1 cellular context compared by ENCODE assay signal in genomic region chrX:36462142-36462541, GRCh38.
TF ChIP-seq lines count a peak whose summit lies in the region.

No MANE protein-coding gene starts in this region.

TF ChIP-seq in GM23338, 12 proteins besides CTCF, POLR2A, EP300 and RAD21 (continued from another document):
- TF ChIP-seq ZNF462 (CRISPR knock-in tag; IDR thresholded peaks at IDR 0.05): 0 out of 2 replicates have a peak, but pooled peaks have one; percentile 10
- no peak for TF ChIP-seq CREB1 (CRISPR knock-in tag; IDR thresholded peaks at IDR 0.05; ENCODE audit: low read depth)
- TF ChIP-seq POLR2AphosphoS5 (IDR thresholded peaks at IDR 0.05; ENCODE audit: low read depth): no peak
